In genomic region chr3:46235425-46235824, GRCh38 we compare ENCODE assay signal across 32 cellular contexts. TPM values are rescaled to one million over a fixed set of nuclear protein-coding genes. Genes with fewer than 3 reads are reported as not detected.
"Had no signal": no experiment of that assay in that cellular context is flagged by ENCODE, and none has a peak within 500 bp of the region (broad histone marks: within the 10 kb centered on the region; RNA-seq: fewer than 3 reads in every experiment).

No MANE protein-coding gene starts in this region.

- H3K4me3 ChIP-seq: colonic mucosa, esophagus squamous epithelium, gastrocnemius medialis, heart right ventricle, left lung, lower lobe of right lung, mucosa of descending colon had no signal

- H3K4me1 ChIP-seq: colonic mucosa, gastrocnemius medialis, lower lobe of right lung had no signal

- DNase-seq: colonic mucosa; cortex of kidney; effector CD8-positive, alpha-beta T cell; effector memory CD8-positive, alpha-beta T cell; endodermal cell; erythroblast; esophagus squamous epithelium; foreskin fibroblast; foreskin melanocyte; gastrocnemius medialis; glutamatergic neuron; head of caudate nucleus; heart right ventricle; hippocampal formation; left cardiac atrium; left lung; left ventricle myocardium superior; lower lobe of right lung; mesenchymal stem cell; mucosa of descending colon had no signal

- ATAC-seq: esophagus mucosa, gastrocnemius medialis, heart right ventricle, left cardiac atrium, left lung, left ventricle myocardium superior, mucosa of descending colon had no signal

- H3K36me3 ChIP-seq: colonic mucosa, esophagus squamous epithelium, gastrocnemius medialis, heart right ventricle, left lung, lower lobe of right lung had no signal

- FAIRE-seq: endometrium, islet of Langerhans, keratinocyte had no signal

- H3K9me3 ChIP-seq: colonic mucosa, esophagus squamous epithelium, gastrocnemius medialis, heart right ventricle, left lung, lower lobe of right lung, mucosa of descending colon had no signal

- H3K27me3 ChIP-seq: colonic mucosa, gastrocnemius medialis, left lung had no signal

- H3K27ac ChIP-seq: colonic mucosa, epithelial cell of prostate, esophagus squamous epithelium, gastrocnemius medialis, heart right ventricle, left lung, lower lobe of right lung had no signal

RNA-seq across cellular contexts. Expression of gene CCR3, which starts 6.8 kb away (rescaled TPM):
- total RNA-seq: colonic mucosa, dermis microvascular lymphatic vessel endothelial cell, endodermal cell, esophagus mucosa, esophagus squamous epithelium, gastrocnemius medialis, glomerular endothelial cell, kidney epithelial cell, left cardiac atrium, left ventricle myocardium superior, lower lobe of right lung, lung microvascular endothelial cell, mesenteric fat pad, mesothelial cell of epicardium, myocyte had no signal
- polyA plus RNA-seq: heart right ventricle had no signal

RNA-seq across cellular contexts. Expression of gene CCR1, which starts 27.3 kb away (rescaled TPM):
- total RNA-seq: dermis microvascular lymphatic vessel endothelial cell, glomerular endothelial cell, kidney epithelial cell, lung microvascular endothelial cell, mesothelial cell of epicardium had no signal
- polyA plus RNA-seq: keratinocyte had no signal
